Comparison of ENCODE assay signal across 18 cellular contexts in genomic region chr12:14874882-14875281, GRCh38. TPM values are rescaled to one million over a fixed set of nuclear protein-coding genes. Genes with fewer than 3 reads are reported as not detected.
"Had no signal": no experiment of that assay in that cellular context is flagged by ENCODE, and none has a peak within 500 bp of the region (broad histone marks: within the 10 kb centered on the region; RNA-seq: fewer than 3 reads in every experiment).

No MANE protein-coding gene starts in this region.

- H3K4me3 Mint-ChIP-seq: activated naive CD4-positive, alpha-beta T cell treated with anti-CD3 and anti-CD28 coated beads, Interleukin-2, amount 10 ng/mL, durations not matched to agents 7 days and 5 days; naive thymus-derived CD4-positive, alpha-beta T cell; stimulated activated naive CD8-positive, alpha-beta T cell treated with anti-CD3 and anti-CD28 coated beads, Interleukin-15, amount 100 ng/mL, for 72 hours; T-helper 2 cell treated with Interferon-gamma antibody and Interleukin-4, amounts not matched to agents 5 μg/mL and 100 μg/mL, for 36 hours had no signal

- H3K36me3 ChIP-seq: ovary, spleen, upper lobe of left lung had no signal

- H3K27me3 ChIP-seq: ovary, spleen, testis, upper lobe of left lung had no signal

- H3K27me3 Mint-ChIP-seq: activated naive CD4-positive, alpha-beta T cell treated with anti-CD3 and anti-CD28 coated beads, Interleukin-2, amount 10 ng/mL, durations not matched to agents 7 days and 5 days; stimulated activated naive CD8-positive, alpha-beta T cell treated with anti-CD3 and anti-CD28 coated beads, Interleukin-15, amount 100 ng/mL, for 72 hours had no signal

- H3K27ac ChIP-seq: ovary, spleen, testis, upper lobe of left lung had no signal

- H3K27ac Mint-ChIP-seq: activated naive CD4-positive, alpha-beta T cell treated with anti-CD3 and anti-CD28 coated beads, Interleukin-2, amount 10 ng/mL, durations not matched to agents 7 days and 5 days; activated T-helper 2 cell treated with anti-CD3 and anti-CD28 coated beads, Interferon-gamma antibody, Interleukin-2, Interleukin-4, amounts not matched to agents 10 μg/mL and 5 μg/mL and 100 μg/mL, durations not matched to agents 14 hours and 24 hours and 36 hours; naive thymus-derived CD4-positive, alpha-beta T cell; stimulated activated naive CD8-positive, alpha-beta T cell treated with anti-CD3 and anti-CD28 coated beads, Interleukin-15, amount 100 ng/mL, for 72 hours; T-helper 2 cell treated with Interferon-gamma antibody and Interleukin-4, amounts not matched to agents 5 μg/mL and 100 μg/mL, for 36 hours had no signal

- DNase-seq: activated naive CD4-positive, alpha-beta T cell treated with anti-CD3 and anti-CD28 coated beads, Interleukin-2, amount 10 ng/mL, durations not matched to agents 7 days and 5 days; activated T-cell treated with anti-CD3 and anti-CD28 coated beads for 4 hours; effector memory CD4-positive, alpha-beta T cell; islet precursor cell; mammary epithelial cell; mucosa of descending colon; naive thymus-derived CD4-positive, alpha-beta T cell; ovary; spleen; stimulated activated naive CD8-positive, alpha-beta T cell treated with anti-CD3 and anti-CD28 coated beads, Interleukin-15, amount 100 ng/mL, for 72 hours; testis; upper lobe of left lung had no signal

- H3K9me3 Mint-ChIP-seq: activated naive CD4-positive, alpha-beta T cell treated with anti-CD3 and anti-CD28 coated beads, Interleukin-2, amount 10 ng/mL, durations not matched to agents 7 days and 5 days had no signal

- ATAC-seq: activated CD4-positive, CD25-positive, alpha-beta regulatory T cell treated with anti-CD3 and anti-CD28 coated beads, Interleukin-2, amount 50 U/mL, for 24 hours; mucosa of descending colon; naive thymus-derived CD4-positive, alpha-beta T cell; sciatic nerve; stimulated activated naive CD8-positive, alpha-beta T cell treated with anti-CD3 and anti-CD28 coated beads, Interleukin-15, amount 100 ng/mL, for 72 hours had no signal

- H3K9me3 ChIP-seq: mucosa of descending colon, ovary, spleen, testis, upper lobe of left lung had no signal

- H3K4me1 ChIP-seq: spleen, testis, upper lobe of left lung had no signal

- H3K4me3 ChIP-seq: mucosa of descending colon, ovary, spleen, testis, upper lobe of left lung had no signal

RNA-seq across cellular contexts. Expression of gene MGP, which starts 10.8 kb away (rescaled TPM):
- total RNA-seq: activated CD8-positive, alpha-beta memory T cell treated with anti-CD3 and anti-CD28 coated beads for 36 hours; activated T-helper 2 cell treated with anti-CD3 and anti-CD28 coated beads, Interferon-gamma antibody, Interleukin-2, Interleukin-4, amounts not matched to agents 10 μg/mL and 5 μg/mL and 100 μg/mL, durations not matched to agents 14 hours and 24 hours and 36 hours had no signal

RNA-seq across cellular contexts. Expression of gene ART4, which starts 31.6 kb away (rescaled TPM):
- total RNA-seq: activated CD8-positive, alpha-beta memory T cell treated with anti-CD3 and anti-CD28 coated beads for 36 hours; activated T-helper 2 cell treated with anti-CD3 and anti-CD28 coated beads, Interferon-gamma antibody, Interleukin-2, Interleukin-4, amounts not matched to agents 10 μg/mL and 5 μg/mL and 100 μg/mL, durations not matched to agents 14 hours and 24 hours and 36 hours; epithelial cell of proximal tubule; mammary epithelial cell; naive thymus-derived CD4-positive, alpha-beta T cell had no signal
